ENCODE assay signal across 18 cellular contexts in genomic region chr7:149725426-149725821, GRCh38. TPM values are rescaled to one million over a fixed set of nuclear protein-coding genes. Genes with fewer than 3 reads are reported as not detected.
A peak's percentile ranks its signal among the peaks of the same experiment; 100 is the strongest.
DNase-seq lines count a peak whose midpoint lies in the region; ATAC-seq and TF ChIP-seq lines count a peak whose summit lies in the region.
"Had no signal": no experiment of that assay in that cellular context is flagged by ENCODE, and none has a peak within 500 bp of the region (broad histone marks: within the 10 kb centered on the region; RNA-seq: fewer than 3 reads in every experiment).

No MANE protein-coding gene starts in this region.

- peak overlapping the region; percentile 71 for H3K27ac ChIP-seq in BLaER1
- H3K27ac ChIP-seq in sigmoid colon: no peak overlapping the region
- H3K27ac ChIP-seq: A549 had no signal

- intact Hi-C loops in sigmoid colon (cut with DNase I): no loop called here

- H3K27me3 ChIP-seq in BLaER1: no peaks in the 10 kb centered on the region
- H3K27me3 ChIP-seq in sigmoid colon: no peaks in the 10 kb centered on the region

- WGBS in sigmoid colon, 2 donors: 84 to 90% methylated on average over 12 of the region's 12 CpGs

- H3K36me3 ChIP-seq in BLaER1 (peaks cover 100% of the 10 kb centered on the region), sigmoid colon (peaks cover 52 to 96% (median 65%) of the 10 kb centered on the region in 4 donors)

- H3K4me1 ChIP-seq in BLaER1: peaks cover 29% of the 10 kb centered on the region
- H3K4me1 ChIP-seq in sigmoid colon: peaks cover 0 to 8% (median 4%) of the 10 kb centered on the region in 4 donors

- TF ChIP-seq EP300 in sigmoid colon (IDR thresholded peaks at IDR 0.05): no peak

- ATAC-seq in HG03045 (IDR thresholded peaks at IDR 0.05; ENCODE audit: unreplicated experiment): no peak
- ATAC-seq in GM18858 (IDR thresholded peaks at IDR 0.05; ENCODE audit: unreplicated experiment): no peak
- ATAC-seq: A549 had no signal

- H3K9me3 ChIP-seq in BLaER1 (no peaks in the 10 kb centered on the region), sigmoid colon (no peaks in the 10 kb centered on the region)
- H3K9me3 ChIP-seq: A549, Caco-2 had no signal

- TF ChIP-seq CTCF in sigmoid colon (IDR thresholded peaks at IDR 0.05): no peak
- no peak for TF ChIP-seq CTCF in foreskin fibroblast (IDR thresholded peaks at IDR 0.05; ENCODE audit: low read depth, low read length)

- H3K4me3 ChIP-seq in BLaER1 (no peak overlapping the region), sigmoid colon (no peak overlapping the region), foreskin fibroblast (ENCODE audit: low read depth in 1 of 2, low read length in 2 of 2) (no peak overlapping the region)
- H3K4me3 ChIP-seq: A549 had no signal

- H3K4me2 ChIP-seq in BLaER1: peak overlapping the region; percentile 50
- H3K4me2 ChIP-seq: A549 had no signal

- peak; percentile 51 to 64 for DNase-seq in Kasumi-1 (lab: John Stamatoyannopoulos, UW)
- peak; percentile 32 for DNase-seq in islet precursor cell
- DNase-seq in sigmoid colon: peak; percentile 66
- DNase-seq in foreskin fibroblast: no peak
- DNase-seq: CD4-positive, CD25-positive, alpha-beta regulatory T cell; DMS153; IMR-90; NCI-H187 treated with DMSO at 0.1 percent for 48 hours; NCI-H345; NCI-H69; NK-92 treated with Interleukin-12 subunit alpha and Interleukin-12 subunit beta, amount 100 ng/mL, for 24 hours; SHP77 had no signal

- peaks cover 9% of the 10 kb centered on the region; the same call in 1 of the 2 replicates for H4K20me1 ChIP-seq in BLaER1

- no peak for TF ChIP-seq POLR2A in sigmoid colon (IDR thresholded peaks at IDR 0.05)

- H3K9ac ChIP-seq in BLaER1: peak overlapping the region; percentile 58

RNA-seq across cellular contexts. Expression of gene ZNF467, which starts 48.0 kb away (rescaled TPM):
- total RNA-seq in sigmoid colon: 10 to 100 TPM in 1 of 4 donors, 1 to 10 TPM in 3; 7.1 to 15.7 (median 9.2) TPM
- polyA plus RNA-seq in sigmoid colon: 1 to 10 TPM; 3.0 to 4.6 (median 3.5) TPM
- total RNA-seq: IMR-90, LHCN-M2 had no signal

Comparison
In these comparisons a context has a peak if more than half of its experiments do, and no peak if none do; other contexts are left out.
1. DNase-seq: peak in Kasumi-1 (2 of 2), islet precursor cell (single experiment) and sigmoid colon (single experiment); none in foreskin fibroblast (0 of 2).